Comparison of ENCODE assay signal across 10 cellular contexts in genomic region chr1:26733982-26734381, GRCh38. TPM values are rescaled to one million over a fixed set of nuclear protein-coding genes. Genes with fewer than 3 reads are reported as not detected.
DNase-seq lines count a peak whose midpoint lies in the region; ATAC-seq lines count a peak whose summit lies in the region.
"Had no signal": no experiment of that assay in that cellular context is flagged by ENCODE, and none has a peak within 500 bp of the region (broad histone marks: within the 10 kb centered on the region; RNA-seq: fewer than 3 reads in every experiment).

No MANE protein-coding gene starts in this region.

- no peak for ATAC-seq in GM21825 (IDR thresholded peaks at IDR 0.05; ENCODE audit: unreplicated experiment)

- H3K9me3 ChIP-seq in subcutaneous abdominal adipose tissue (ENCODE audit: control insufficient read depth in 5 of 5, low read length in 5 of 5): no peaks in the 10 kb centered on the region

- DNase-seq in activated naive CD4-positive, alpha-beta T cell treated with anti-CD3 and anti-CD28 coated beads for 36 hours: peak; percentile 27
- DNase-seq in activated naive CD4-positive, alpha-beta T cell (lab: John Stamatoyannopoulos, UW): no peak
- peak; percentile 79 for DNase-seq in fibroblast of gingiva (ENCODE audit: low read depth)
- DNase-seq in DMS 273 (lab: John Stamatoyannopoulos, UW; ENCODE audit: unreplicated experiment): no peak
- no peak for DNase-seq in NCI-H82 treated with DMSO at 0.1 percent for 48 hours (lab: John Stamatoyannopoulos, UW; ENCODE audit: unreplicated experiment)
- DNase-seq: SHP77 had no signal

- peaks cover 4 to 11% (median 10%) of the 10 kb centered on the region in 5 donors for H3K4me1 ChIP-seq in subcutaneous abdominal adipose tissue (ENCODE audit: control insufficient read depth in 5 of 5, insufficient read depth in 5 of 5, low read length in 5 of 5)

- CTCF ChIA-PET in activated naive CD4-positive, alpha-beta T cell treated with anti-CD3 and anti-CD28 coated beads for 36 hours (lab: Charles Lee): no interaction called here

- no peaks in the 10 kb centered on the region for H3K27me3 ChIP-seq in subcutaneous abdominal adipose tissue (ENCODE audit: control insufficient read depth in 5 of 5, insufficient read depth in 4 of 5, low read length in 5 of 5)

- H3K27ac Mint-ChIP-seq in activated naive CD4-positive, alpha-beta T cell treated with anti-CD3 and anti-CD28 coated beads for 36 hours: peak overlapping the region; percentile 50
- peak overlapping the region; percentile 55 for H3K27ac Mint-ChIP-seq in T-helper 1 cell treated with Interleukin-12 subunit alpha and Interleukin-12 subunit beta and Interleukin-4 antibody, amounts not matched to agents 30 μg/mL and 1 μg/mL, for 36 hours
- H3K27ac Mint-ChIP-seq: nephron had no signal

- H3K4me3 Mint-ChIP-seq in activated naive CD4-positive, alpha-beta T cell treated with anti-CD3 and anti-CD28 coated beads for 36 hours: no peak overlapping the region
- H3K4me3 Mint-ChIP-seq in T-helper 1 cell treated with Interleukin-12 subunit alpha and Interleukin-12 subunit beta and Interleukin-4 antibody, amounts not matched to agents 30 μg/mL and 1 μg/mL, for 36 hours: peak overlapping the region; percentile 32
- H3K4me3 Mint-ChIP-seq: nephron had no signal

- peaks cover 55% of the 10 kb centered on the region for H3K36me3 Mint-ChIP-seq in activated naive CD4-positive, alpha-beta T cell treated with anti-CD3 and anti-CD28 coated beads for 36 hours (ENCODE audit: low read depth)
- H3K36me3 Mint-ChIP-seq in T-helper 1 cell treated with Interleukin-12 subunit alpha and Interleukin-12 subunit beta and Interleukin-4 antibody, amounts not matched to agents 30 μg/mL and 1 μg/mL, for 36 hours (ENCODE audit: low read depth): peaks cover 40% of the 10 kb centered on the region

- peak overlapping the region; percentile 24 for H3K27ac ChIP-seq in subcutaneous abdominal adipose tissue (ENCODE audit: low read depth, low read length)

- peaks cover 36 to 82% (median 63%) of the 10 kb centered on the region in 5 donors for H3K36me3 ChIP-seq in subcutaneous abdominal adipose tissue (ENCODE audit: control insufficient read depth in 5 of 5, insufficient read depth in 5 of 5, low read length in 5 of 5)

- no peaks in the 10 kb centered on the region for H3K27me3 Mint-ChIP-seq in activated naive CD4-positive, alpha-beta T cell treated with anti-CD3 and anti-CD28 coated beads for 36 hours (ENCODE audit: low read depth)
- no peaks in the 10 kb centered on the region for H3K27me3 Mint-ChIP-seq in T-helper 1 cell treated with Interleukin-12 subunit alpha and Interleukin-12 subunit beta and Interleukin-4 antibody, amounts not matched to agents 30 μg/mL and 1 μg/mL, for 36 hours (ENCODE audit: low read depth)

- no peak overlapping the region for H3K4me3 ChIP-seq in subcutaneous abdominal adipose tissue (ENCODE audit: low read depth in 1 of 5, low read length in 5 of 5)

- H3K9me3 Mint-ChIP-seq in activated naive CD4-positive, alpha-beta T cell treated with anti-CD3 and anti-CD28 coated beads for 36 hours: no peaks in the 10 kb centered on the region
- no peaks in the 10 kb centered on the region for H3K9me3 Mint-ChIP-seq in T-helper 1 cell treated with Interleukin-12 subunit alpha and Interleukin-12 subunit beta and Interleukin-4 antibody, amounts not matched to agents 30 μg/mL and 1 μg/mL, for 36 hours
- H3K9me3 Mint-ChIP-seq: nephron had no signal

- H3K4me1 Mint-ChIP-seq in activated naive CD4-positive, alpha-beta T cell treated with anti-CD3 and anti-CD28 coated beads for 36 hours (ENCODE audit: low read depth): peaks cover 72% of the 10 kb centered on the region
- peaks cover 41% of the 10 kb centered on the region for H3K4me1 Mint-ChIP-seq in T-helper 1 cell treated with Interleukin-12 subunit alpha and Interleukin-12 subunit beta and Interleukin-4 antibody, amounts not matched to agents 30 μg/mL and 1 μg/mL, for 36 hours (ENCODE audit: low read depth)

- intact Hi-C loops in activated naive CD4-positive, alpha-beta T cell treated with anti-CD3 and anti-CD28 coated beads for 36 hours (cut with micrococcal nuclease): no loop called here

- no peak overlapping the region for H3K9ac ChIP-seq in subcutaneous abdominal adipose tissue (ENCODE audit: low read length in 5 of 5)

RNA-seq across cellular contexts. Expression of gene ARID1A, which starts 38.2 kb away (rescaled TPM):
- total RNA-seq in activated naive CD4-positive, alpha-beta T cell treated with anti-CD3 and anti-CD28 coated beads for 36 hours: 10 to 100 TPM; 65.0 to 65.9 TPM

RNA-seq across cellular contexts. Expression of gene PIGV, which starts 53.8 kb away (rescaled TPM):
- 10 to 100 TPM; 10.6 to 11.2 TPM for total RNA-seq in activated naive CD4-positive, alpha-beta T cell treated with anti-CD3 and anti-CD28 coated beads for 36 hours

Comparison
In these comparisons a context has a peak if more than half of its experiments do, and no peak if none do; other contexts are left out.
1. DNase-seq: peak in activated naive CD4-positive, alpha-beta T cell treated with anti-CD3 and anti-CD28 coated beads for 36 hours (single experiment) and fibroblast of gingiva (single experiment); none in activated naive CD4-positive, alpha-beta T cell (0 of 4), DMS 273 (single experiment) and NCI-H82 treated with DMSO at 0.1 percent for 48 hours (single experiment).